Comparison of ENCODE assay signal across 14 cellular contexts in the genomic region with DNA sequence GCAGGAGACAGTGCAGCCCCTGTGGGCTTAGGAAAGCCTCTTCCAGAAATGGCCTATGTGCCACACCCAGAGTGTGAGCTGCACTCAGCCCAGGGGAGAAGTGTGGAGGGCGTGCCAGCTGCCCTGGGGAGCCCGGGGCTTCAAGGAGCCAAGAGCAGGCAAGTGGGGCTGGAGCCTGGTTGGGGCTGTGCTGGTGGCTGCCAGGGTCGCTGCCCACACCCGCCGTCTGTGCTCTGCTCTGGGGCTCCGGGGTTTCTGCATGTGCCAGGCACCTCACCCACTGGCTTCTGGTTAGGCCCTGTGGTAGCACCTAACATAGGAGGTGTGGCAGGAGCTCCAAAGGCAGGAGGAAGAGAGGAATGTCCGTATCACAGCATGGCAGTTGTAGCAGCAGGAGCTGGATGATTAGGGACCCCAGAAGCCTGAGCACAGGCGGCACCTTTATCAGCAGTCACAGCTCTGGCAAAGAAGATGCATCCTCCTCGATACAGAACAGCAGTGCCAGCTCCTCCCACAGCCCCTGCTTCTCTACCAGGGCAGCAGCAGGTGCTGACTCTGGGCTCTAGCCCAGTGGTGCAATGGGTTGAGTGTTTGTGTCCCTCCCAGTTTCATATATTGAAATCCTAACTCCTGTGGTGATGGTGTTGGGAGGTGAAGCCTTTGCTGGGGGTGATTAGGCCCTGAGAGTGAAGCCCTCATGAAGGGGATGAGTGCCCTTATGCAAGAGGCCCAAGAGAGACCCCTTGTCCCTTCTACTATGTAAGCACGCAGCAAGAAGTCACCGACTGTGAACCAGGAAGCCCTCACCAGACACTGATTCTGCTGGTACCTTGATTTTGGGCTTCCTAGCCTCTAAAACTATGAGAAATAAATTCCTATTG.
DNase-seq lines count a peak whose midpoint lies in the region; ATAC-seq and TF ChIP-seq lines count a peak whose summit lies in the region.
"Had no signal": no experiment of that assay in that cellular context is flagged by ENCODE, and none has a peak within 500 bp of the region (broad histone marks: within the 10 kb centered on the region; RNA-seq: fewer than 3 reads in every experiment).

No MANE protein-coding gene starts in this region.

- H3K79me2 ChIP-seq in OCI-LY3 (ENCODE audit: low read length): no peaks in the 10 kb centered on the region

- H2AFZ ChIP-seq in OCI-LY3 (ENCODE audit: low read depth, low read length): peak overlapping the region; percentile 23; the same call in 1 of the 2 replicates

- ATAC-seq in activated naive CD4-positive, alpha-beta T cell treated with anti-CD3 and anti-CD28 coated beads, Interleukin-2, amount 50 U/mL, for 72 hours: peak; percentile 18 to 33
- ATAC-seq in memory B cell (ENCODE audit: low read depth) (no peak), HG03354 (IDR thresholded peaks at IDR 0.05; ENCODE audit: poor library complexity, severe bottlenecking, unreplicated experiment) (no peak), GM18909 (IDR thresholded peaks at IDR 0.05; ENCODE audit: poor library complexity, unreplicated experiment) (no peak)

- H3K36me3 ChIP-seq in OCI-LY3 (replicated peaks; ENCODE audit: low read depth, low read length): no peaks in the 10 kb centered on the region
- H3K36me3 ChIP-seq: adrenal gland, uterus had no signal

- H3K4me1 Mint-ChIP-seq in activated naive CD4-positive, alpha-beta T cell treated with anti-CD3 and anti-CD28 coated beads, Interleukin-2, amount 10 ng/mL, durations not matched to agents 7 days and 5 days: peaks cover 58% of the 10 kb centered on the region
- peaks cover 30% of the 10 kb centered on the region for H3K4me1 Mint-ChIP-seq in memory B cell

- H3K4me1 ChIP-seq in OCI-LY3 (ENCODE audit: low read length): peaks cover 37% of the 10 kb centered on the region
- H3K4me1 ChIP-seq: adrenal gland, uterus had no signal

- peak overlapping the region; percentile 1; the same call in 1 of the 2 replicates for H3K27ac ChIP-seq in OCI-LY3 (ENCODE audit: low read length)
- H3K27ac ChIP-seq: adrenal gland, uterus had no signal

- peak overlapping the region; percentile 43 for H3K4me2 ChIP-seq in OCI-LY3 (ENCODE audit: low read length)
- H3K4me2 ChIP-seq: smooth muscle cell had no signal

- H3K27me3 ChIP-seq in OCI-LY3 (ENCODE audit: low read depth, low read length): no peaks in the 10 kb centered on the region
- H3K27me3 ChIP-seq: adrenal gland, uterus had no signal

- no peak overlapping the region for H3K4me3 Mint-ChIP-seq in activated naive CD4-positive, alpha-beta T cell treated with anti-CD3 and anti-CD28 coated beads, Interleukin-2, amount 10 ng/mL, durations not matched to agents 7 days and 5 days
- H3K4me3 Mint-ChIP-seq in memory B cell: no peak overlapping the region
- H3K4me3 Mint-ChIP-seq: nephron progenitor cell had no signal

- no peak overlapping the region for H3K27ac Mint-ChIP-seq in activated naive CD4-positive, alpha-beta T cell treated with anti-CD3 and anti-CD28 coated beads, Interleukin-2, amount 50 U/mL, for 72 hours
- H3K27ac Mint-ChIP-seq in activated naive CD4-positive, alpha-beta T cell treated with anti-CD3 and anti-CD28 coated beads, Interleukin-2, amount 10 ng/mL, durations not matched to agents 7 days and 5 days: no peak overlapping the region
- H3K27ac Mint-ChIP-seq in memory B cell: peak overlapping the region; percentile 2
- H3K27ac Mint-ChIP-seq: nephron progenitor cell had no signal

- peaks cover 3 to 4% of the 10 kb centered on the region in 2 donors for H3K9me3 Mint-ChIP-seq in activated naive CD4-positive, alpha-beta T cell treated with anti-CD3 and anti-CD28 coated beads, Interleukin-2, amount 50 U/mL, for 72 hours
- H3K9me3 Mint-ChIP-seq in activated naive CD4-positive, alpha-beta T cell treated with anti-CD3 and anti-CD28 coated beads, Interleukin-2, amount 10 ng/mL, durations not matched to agents 7 days and 5 days: peaks cover 1% of the 10 kb centered on the region
- peaks cover 3% of the 10 kb centered on the region for H3K9me3 Mint-ChIP-seq in memory B cell

- CTCF ChIA-PET in activated naive CD4-positive, alpha-beta T cell treated with anti-CD3 and anti-CD28 coated beads, Interleukin-2, amount 10 ng/mL, durations not matched to agents 7 days and 5 days (lab: Charles Lee): interaction anchor here (1.4 kb wide), 1 partner anchor 11 kb away, joined by 4 read pairs; no protein-coding TSS in a partner anchor

- no peak overlapping the region for H3K4me3 ChIP-seq in OCI-LY3 (ENCODE audit: low read length)
- H3K4me3 ChIP-seq: adrenal gland, smooth muscle cell, uterus had no signal

- H3K36me3 Mint-ChIP-seq in activated naive CD4-positive, alpha-beta T cell treated with anti-CD3 and anti-CD28 coated beads, Interleukin-2, amount 50 U/mL, for 72 hours: no peaks in the 10 kb centered on the region
- H3K36me3 Mint-ChIP-seq in activated naive CD4-positive, alpha-beta T cell treated with anti-CD3 and anti-CD28 coated beads, Interleukin-2, amount 10 ng/mL, durations not matched to agents 7 days and 5 days: peaks cover 2% of the 10 kb centered on the region
- peaks cover 2% of the 10 kb centered on the region for H3K36me3 Mint-ChIP-seq in memory B cell

- H4K20me1 ChIP-seq in OCI-LY3 (ENCODE audit: insufficient read depth, low read length): no peaks in the 10 kb centered on the region

- no peak for DNase-seq in activated naive CD4-positive, alpha-beta T cell treated with anti-CD3 and anti-CD28 coated beads, Interleukin-2, amount 50 U/mL, for 72 hours (ENCODE audit: low spot score in 2 of 2)
- no peak for DNase-seq in activated naive CD4-positive, alpha-beta T cell treated with anti-CD3 and anti-CD28 coated beads, Interleukin-2, amount 10 ng/mL, durations not matched to agents 7 days and 5 days
- DNase-seq in memory B cell (ENCODE audit: low spot score in 2 of 2) (no peak), globus pallidus (ENCODE audit: low spot score) (no peak), GM03348 (ENCODE audit: low spot score) (no peak)
- DNase-seq: adrenal gland, dermis blood vessel endothelial cell, NCI-H1694, nephron progenitor cell, uterus had no signal

- TF ChIP-seq CTCF in OCI-LY3 (IDR thresholded peaks at IDR 0.05; ENCODE audit: low read depth, low read length): no peak

- H3K9ac ChIP-seq in OCI-LY3 (ENCODE audit: low read length): peak overlapping the region; percentile 23; the same call in 1 of the 2 replicates

- peaks cover 32% of the 10 kb centered on the region for H3K27me3 Mint-ChIP-seq in activated naive CD4-positive, alpha-beta T cell treated with anti-CD3 and anti-CD28 coated beads, Interleukin-2, amount 10 ng/mL, durations not matched to agents 7 days and 5 days
- H3K27me3 Mint-ChIP-seq in memory B cell: no peaks in the 10 kb centered on the region

- no peaks in the 10 kb centered on the region for H3K9me3 ChIP-seq in OCI-LY3 (ENCODE audit: insufficient read depth, low read length)
- H3K9me3 ChIP-seq: adrenal gland, uterus had no signal

Comparison
In these comparisons a context has a peak if more than half of its experiments do, and no peak if none do; other contexts are left out.
1. ATAC-seq: peak in activated naive CD4-positive, alpha-beta T cell treated with anti-CD3 and anti-CD28 coated beads, Interleukin-2, amount 50 U/mL, for 72 hours (2 of 2); none in memory B cell (single experiment), HG03354 (single experiment) and GM18909 (single experiment).